Comparison of ENCODE assay signal across 26 cellular contexts in the genomic region with DNA sequence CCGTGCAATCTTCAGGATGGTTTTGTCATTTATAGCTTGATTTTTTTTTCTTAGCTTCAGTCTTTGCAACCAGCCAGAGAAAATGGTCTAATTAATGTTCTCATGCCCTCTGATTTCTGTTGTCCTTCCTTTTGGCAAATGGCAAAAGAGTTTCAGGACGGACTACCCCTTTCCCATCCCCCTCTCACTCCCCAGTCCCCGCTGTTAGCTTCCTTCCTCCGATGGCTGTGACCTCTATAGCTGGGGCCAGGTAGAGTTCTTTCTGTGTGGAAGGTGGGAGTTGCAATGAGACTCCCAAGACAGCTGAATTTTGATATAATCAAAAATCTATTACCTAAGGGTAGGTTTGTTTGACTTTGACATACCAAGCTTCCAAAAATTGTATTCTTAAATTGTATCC.
"Had no signal": no experiment of that assay in that cellular context is flagged by ENCODE, and none has a peak within 500 bp of the region (broad histone marks: within the 10 kb centered on the region; RNA-seq: fewer than 3 reads in every experiment).

No MANE protein-coding gene starts in this region.

- ATAC-seq: stimulated activated effector memory CD8-positive, alpha-beta T cell treated with anti-CD3 and anti-CD28 coated beads, Interleukin-12 subunit alpha, Interleukin-12 subunit beta, amount 100 ng/mL, for 72 hours; stimulated activated naive B cell treated with anti-CD40 and anti-IgM and Interleukin-4, amounts not matched to agents 10 μg/mL and 1 μg/mL and 100 μg/mL, for 72 hours; stimulated activated naive CD8-positive, alpha-beta T cell treated with anti-CD3 and anti-CD28 coated beads, Interleukin-15, amount 100 ng/mL, for 72 hours; stimulated activated naive CD8-positive, alpha-beta T cell treated with anti-CD3 and anti-CD28 coated beads, Interleukin-15, Interleukin-2, amounts not matched to agents 100 U/mL and 50 U/mL, for 24 hours; upper lobe of right lung had no signal

- H3K27me3 Mint-ChIP-seq: stimulated activated naive B cell treated with anti-CD40 and anti-IgM and Interleukin-4, amounts not matched to agents 10 μg/mL and 1 μg/mL and 100 μg/mL, for 72 hours; stimulated activated naive CD8-positive, alpha-beta T cell treated with anti-CD3 and anti-CD28 coated beads, Interleukin-15, Interleukin-2, amounts not matched to agents 100 ng/mL and 50 ng/mL, for 24 hours; type B pancreatic cell had no signal

- H3K27ac Mint-ChIP-seq: stimulated activated effector memory CD8-positive, alpha-beta T cell treated with anti-CD3 and anti-CD28 coated beads, Interleukin-12 subunit alpha, Interleukin-12 subunit beta, amount 100 ng/mL, for 72 hours; stimulated activated naive B cell treated with anti-CD40 and anti-IgM and Interleukin-4, amounts not matched to agents 10 μg/mL and 1 μg/mL and 100 μg/mL, for 72 hours; stimulated activated naive CD8-positive, alpha-beta T cell treated with anti-CD3 and anti-CD28 coated beads, Interleukin-15, amount 100 ng/mL, for 72 hours; stimulated activated naive CD8-positive, alpha-beta T cell treated with anti-CD3 and anti-CD28 coated beads, Interleukin-15, Interleukin-2, amounts not matched to agents 100 ng/mL and 50 ng/mL, for 24 hours; type B pancreatic cell had no signal

- H3K4me3 Mint-ChIP-seq: stimulated activated effector memory CD8-positive, alpha-beta T cell treated with anti-CD3 and anti-CD28 coated beads, Interleukin-12 subunit alpha, Interleukin-12 subunit beta, amount 100 ng/mL, for 72 hours; stimulated activated naive B cell treated with anti-CD40 and anti-IgM and Interleukin-4, amounts not matched to agents 10 μg/mL and 1 μg/mL and 100 μg/mL, for 72 hours; stimulated activated naive CD8-positive, alpha-beta T cell treated with anti-CD3 and anti-CD28 coated beads, Interleukin-15, amount 100 ng/mL, for 72 hours; stimulated activated naive CD8-positive, alpha-beta T cell treated with anti-CD3 and anti-CD28 coated beads, Interleukin-15, Interleukin-2, amounts not matched to agents 100 ng/mL and 50 ng/mL, for 24 hours; type B pancreatic cell had no signal

- H3K36me3 Mint-ChIP-seq: stimulated activated effector memory CD8-positive, alpha-beta T cell treated with anti-CD3 and anti-CD28 coated beads, Interleukin-12 subunit alpha, Interleukin-12 subunit beta, amount 100 ng/mL, for 72 hours; stimulated activated naive B cell treated with anti-CD40 and anti-IgM and Interleukin-4, amounts not matched to agents 10 μg/mL and 1 μg/mL and 100 μg/mL, for 72 hours; type B pancreatic cell had no signal

- H3K27ac ChIP-seq: stomach, suprapubic skin, testis, thoracic aorta, thyroid gland, tibial artery, tibial nerve, transverse colon, upper lobe of left lung, upper lobe of right lung, uterus, vagina had no signal

- H3K4me3 ChIP-seq: stomach, suprapubic skin, testis, thoracic aorta, thyroid gland, tibial artery, tibial nerve, transverse colon, upper lobe of left lung, upper lobe of right lung, uterus, vagina had no signal

- H3K27me3 ChIP-seq: stomach, suprapubic skin, testis, thyroid gland, tibial artery, tibial nerve, transverse colon, upper lobe of left lung, upper lobe of right lung, uterus, vagina had no signal

- FAIRE-seq: urothelium cell line had no signal

- H3K4me1 ChIP-seq: stomach, suprapubic skin, testis, thyroid gland, tibial artery, tibial nerve, transverse colon, upper lobe of left lung, upper lobe of right lung, uterus, vagina had no signal

- DNase-seq: stimulated activated CD4-positive, alpha-beta T cell treated with anti-CD3 and anti-CD28 coated beads, Interleukin-2, amount 100 ng/mL, for 24 hours; stimulated activated CD4-positive, alpha-beta T cell treated with anti-CD3 and anti-CD28 coated beads, Interleukin-2, amount 100 ng/mL, for 48 hours; stimulated activated CD4-positive, alpha-beta T cell treated with anti-CD3 and anti-CD28 coated beads, Interleukin-4, amount 100 ng/mL, for 24 hours; stimulated activated CD4-positive, alpha-beta T cell treated with anti-CD3 and anti-CD28 coated beads, Interleukin-4, amount 100 ng/mL, for 4 hours; stimulated activated CD8-positive, alpha-beta memory T cell treated with anti-CD3 and anti-CD28 coated beads, Interleukin-4, amount 100 ng/mL, for 48 hours; stimulated activated naive B cell treated with anti-CD40 and anti-IgM and Interleukin-4, amounts not matched to agents 10 μg/mL and 1 μg/mL and 100 μg/mL, for 72 hours; stimulated activated naive CD4-positive, alpha-beta T cell; stimulated activated naive CD4-positive, alpha-beta T cell treated with Interleukin-2 at 50 U/mL for 16 hours; stimulated activated naive CD8-positive, alpha-beta T cell treated with anti-CD3 and anti-CD28 coated beads, Interleukin-15, amount 100 ng/mL, for 72 hours; stimulated activated naive CD8-positive, alpha-beta T cell treated with anti-CD3 and anti-CD28 coated beads, Interleukin-15, Interleukin-2, amounts not matched to agents 100 U/mL and 50 U/mL, for 24 hours; stomach; thyroid gland; tibial artery; upper lobe of left lung; upper lobe of right lung; uterus had no signal

- H3K4me1 Mint-ChIP-seq: stimulated activated effector memory CD8-positive, alpha-beta T cell treated with anti-CD3 and anti-CD28 coated beads, Interleukin-12 subunit alpha, Interleukin-12 subunit beta, amount 100 ng/mL, for 72 hours; stimulated activated naive B cell treated with anti-CD40 and anti-IgM and Interleukin-4, amounts not matched to agents 10 μg/mL and 1 μg/mL and 100 μg/mL, for 72 hours; stimulated activated naive CD8-positive, alpha-beta T cell treated with anti-CD3 and anti-CD28 coated beads, Interleukin-15, amount 100 ng/mL, for 72 hours had no signal

- H3K36me3 ChIP-seq: stomach, suprapubic skin, thoracic aorta, thyroid gland, tibial artery, tibial nerve, transverse colon, upper lobe of left lung, upper lobe of right lung, uterus, vagina had no signal
